1 cellular context compared by ENCODE assay signal in the genomic region with DNA sequence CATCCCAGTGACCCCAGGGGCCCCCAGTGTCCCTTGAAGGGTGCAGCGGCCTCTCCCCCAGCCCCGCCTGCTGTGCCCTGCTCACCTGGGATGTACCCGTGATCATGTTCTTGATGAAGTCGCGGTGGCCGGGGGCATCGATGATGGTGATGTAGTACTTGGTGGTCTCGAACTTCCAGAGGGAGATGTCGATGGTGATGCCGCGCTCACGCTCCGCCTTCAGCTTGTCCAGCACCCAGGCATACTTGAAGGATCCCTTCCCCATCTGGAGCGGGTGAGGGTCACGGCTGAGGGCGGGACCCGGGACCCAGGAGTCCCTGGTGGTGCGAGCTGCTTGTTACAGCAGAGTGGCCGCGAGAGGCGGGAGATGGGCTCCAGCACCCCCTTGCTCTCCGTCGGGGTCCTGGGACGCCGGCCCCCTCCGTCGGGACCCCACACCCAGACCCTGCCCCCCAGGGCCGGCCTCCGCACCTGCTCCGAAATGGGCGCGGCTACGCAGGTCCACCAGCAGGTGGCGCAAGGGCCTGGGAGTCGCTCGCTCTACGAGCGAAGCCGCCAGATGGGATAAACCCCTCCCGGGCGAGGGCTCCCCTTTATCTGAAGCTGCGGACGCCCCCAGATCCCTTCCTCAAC.
TF ChIP-seq lines count a peak whose summit lies in the region.

No MANE protein-coding gene starts in this region.

TF ChIP-seq in HepG2, 621 proteins besides CTCF, POLR2A, EP300 and RAD21 (continued from another document):
- TF ChIP-seq, protein P1, sequence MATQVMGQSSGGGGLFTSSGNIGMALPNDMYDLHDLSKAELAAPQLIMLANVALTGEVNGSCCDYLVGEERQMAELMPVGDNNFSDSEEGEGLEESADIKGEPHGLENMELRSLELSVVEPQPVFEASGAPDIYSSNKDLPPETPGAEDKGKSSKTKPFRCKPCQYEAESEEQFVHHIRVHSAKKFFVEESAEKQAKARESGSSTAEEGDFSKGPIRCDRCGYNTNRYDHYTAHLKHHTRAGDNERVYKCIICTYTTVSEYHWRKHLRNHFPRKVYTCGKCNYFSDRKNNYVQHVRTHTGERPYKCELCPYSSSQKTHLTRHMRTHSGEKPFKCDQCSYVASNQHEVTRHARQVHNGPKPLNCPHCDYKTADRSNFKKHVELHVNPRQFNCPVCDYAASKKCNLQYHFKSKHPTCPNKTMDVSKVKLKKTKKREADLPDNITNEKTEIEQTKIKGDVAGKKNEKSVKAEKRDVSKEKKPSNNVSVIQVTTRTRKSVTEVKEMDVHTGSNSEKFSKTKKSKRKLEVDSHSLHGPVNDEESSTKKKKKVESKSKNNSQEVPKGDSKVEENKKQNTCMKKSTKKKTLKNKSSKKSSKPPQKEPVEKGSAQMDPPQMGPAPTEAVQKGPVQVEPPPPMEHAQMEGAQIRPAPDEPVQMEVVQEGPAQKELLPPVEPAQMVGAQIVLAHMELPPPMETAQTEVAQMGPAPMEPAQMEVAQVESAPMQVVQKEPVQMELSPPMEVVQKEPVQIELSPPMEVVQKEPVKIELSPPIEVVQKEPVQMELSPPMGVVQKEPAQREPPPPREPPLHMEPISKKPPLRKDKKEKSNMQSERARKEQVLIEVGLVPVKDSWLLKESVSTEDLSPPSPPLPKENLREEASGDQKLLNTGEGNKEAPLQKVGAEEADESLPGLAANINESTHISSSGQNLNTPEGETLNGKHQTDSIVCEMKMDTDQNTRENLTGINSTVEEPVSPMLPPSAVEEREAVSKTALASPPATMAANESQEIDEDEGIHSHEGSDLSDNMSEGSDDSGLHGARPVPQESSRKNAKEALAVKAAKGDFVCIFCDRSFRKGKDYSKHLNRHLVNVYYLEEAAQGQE (IDR thresholded peaks at IDR 0.05; ENCODE audit: borderline replicate concordance in 1 of 2, low read depth in 1 of 2, low read length in 2 of 2), result no peak
- TF ChIP-seq, protein P2, sequence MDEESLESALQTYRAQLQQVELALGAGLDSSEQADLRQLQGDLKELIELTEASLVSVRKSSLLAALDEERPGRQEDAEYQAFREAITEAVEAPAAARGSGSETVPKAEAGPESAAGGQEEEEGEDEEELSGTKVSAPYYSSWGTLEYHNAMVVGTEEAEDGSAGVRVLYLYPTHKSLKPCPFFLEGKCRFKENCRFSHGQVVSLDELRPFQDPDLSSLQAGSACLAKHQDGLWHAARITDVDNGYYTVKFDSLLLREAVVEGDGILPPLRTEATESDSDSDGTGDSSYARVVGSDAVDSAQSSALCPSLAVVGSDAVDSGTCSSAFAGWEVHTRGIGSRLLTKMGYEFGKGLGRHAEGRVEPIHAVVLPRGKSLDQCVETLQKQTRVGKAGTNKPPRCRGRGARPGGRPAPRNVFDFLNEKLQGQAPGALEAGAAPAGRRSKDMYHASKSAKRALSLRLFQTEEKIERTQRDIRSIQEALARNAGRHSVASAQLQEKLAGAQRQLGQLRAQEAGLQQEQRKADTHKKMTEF (CRISPR knock-in tag; IDR thresholded peaks at IDR 0.05), result peak; percentile 38; the same call in 1 of the 2 replicates
- TF ChIP-seq ZNF768 (CRISPR knock-in tag; IDR thresholded peaks at IDR 0.05) (no peak), RFX1 (IDR thresholded peaks at IDR 0.05) (no peak), ZBTB7A (CRISPR knock-in tag; IDR thresholded peaks at IDR 0.05) (peak; percentile 55; the same call in 1 of the 2 replicates), SUZ12 (IDR thresholded peaks at IDR 0.05; ENCODE audit: low read depth, low read length) (no peak), HNRNPLL (IDR thresholded peaks at IDR 0.05; ENCODE audit: low read depth, low read length, poor library complexity, severe bottlenecking) (peak; percentile 70), MBNL3 (CRISPR knock-in tag; conservative IDR thresholded peaks at IDR 0.05) (no peak), RXRA (CRISPR knock-in tag; IDR thresholded peaks at IDR 0.05) (0 out of 2 replicates have a peak, but pooled peaks have one; percentile 22), AGO1 (IDR thresholded peaks at IDR 0.05; ENCODE audit: low read depth, low read length, poor library complexity, severe bottlenecking) (no peak), SRF (IDR thresholded peaks at IDR 0.05; ENCODE audit: low read depth, low read length) (no peak), NFIB (CRISPR knock-in tag; IDR thresholded peaks at IDR 0.05; ENCODE audit: borderline replicate concordance) (no peak), ZNF567 (CRISPR knock-in tag; IDR thresholded peaks at IDR 0.05; ENCODE audit: borderline replicate concordance) (no peak), KDM4B (CRISPR knock-in tag; IDR thresholded peaks at IDR 0.05) (0 out of 2 replicates have a peak, but pooled peaks have one; percentile 32), SNAI1 (CRISPR knock-in tag; IDR thresholded peaks at IDR 0.05; ENCODE audit: borderline replicate concordance) (no peak), ZFP41 (CRISPR knock-in tag; IDR thresholded peaks at IDR 0.05; ENCODE audit: borderline replicate concordance) (no peak), ZNF354B (CRISPR knock-in tag; IDR thresholded peaks at IDR 0.05) (no peak), IKZF1 (IDR thresholded peaks at IDR 0.05) (no peak), NFKB2 (CRISPR knock-in tag; IDR thresholded peaks at IDR 0.05; ENCODE audit: borderline replicate concordance) (no peak; the same call in 1 of the 2 replicates), ZNF350 (CRISPR knock-in tag; IDR thresholded peaks at IDR 0.05; ENCODE audit: borderline replicate concordance, low read depth) (0 out of 2 replicates have a peak, but pooled peaks have one; percentile 15), MYC (CRISPR knock-in tag; IDR thresholded peaks at IDR 0.05; ENCODE audit: borderline replicate concordance) (peak; percentile 27; the same call in 1 of the 2 replicates), ERF (CRISPR knock-in tag; IDR thresholded peaks at IDR 0.05) (no peak)
- TF ChIP-seq, protein P3, sequence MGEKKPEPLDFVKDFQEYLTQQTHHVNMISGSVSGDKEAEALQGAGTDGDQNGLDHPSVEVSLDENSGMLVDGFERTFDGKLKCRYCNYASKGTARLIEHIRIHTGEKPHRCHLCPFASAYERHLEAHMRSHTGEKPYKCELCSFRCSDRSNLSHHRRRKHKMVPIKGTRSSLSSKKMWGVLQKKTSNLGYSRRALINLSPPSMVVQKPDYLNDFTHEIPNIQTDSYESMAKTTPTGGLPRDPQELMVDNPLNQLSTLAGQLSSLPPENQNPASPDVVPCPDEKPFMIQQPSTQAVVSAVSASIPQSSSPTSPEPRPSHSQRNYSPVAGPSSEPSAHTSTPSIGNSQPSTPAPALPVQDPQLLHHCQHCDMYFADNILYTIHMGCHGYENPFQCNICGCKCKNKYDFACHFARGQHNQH (CRISPR knock-in tag; IDR thresholded peaks at IDR 0.05), result peak; percentile 51; the same call in 1 of the 2 replicates
- TF ChIP-seq, protein P4, sequence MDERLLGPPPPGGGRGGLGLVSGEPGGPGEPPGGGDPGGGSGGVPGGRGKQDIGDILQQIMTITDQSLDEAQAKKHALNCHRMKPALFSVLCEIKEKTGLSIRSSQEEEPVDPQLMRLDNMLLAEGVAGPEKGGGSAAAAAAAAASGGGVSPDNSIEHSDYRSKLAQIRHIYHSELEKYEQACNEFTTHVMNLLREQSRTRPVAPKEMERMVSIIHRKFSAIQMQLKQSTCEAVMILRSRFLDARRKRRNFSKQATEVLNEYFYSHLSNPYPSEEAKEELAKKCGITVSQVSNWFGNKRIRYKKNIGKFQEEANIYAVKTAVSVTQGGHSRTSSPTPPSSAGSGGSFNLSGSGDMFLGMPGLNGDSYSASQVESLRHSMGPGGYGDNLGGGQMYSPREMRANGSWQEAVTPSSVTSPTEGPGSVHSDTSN (CRISPR knock-in tag; IDR thresholded peaks at IDR 0.05), result no peak
- TF ChIP-seq, protein P5, sequence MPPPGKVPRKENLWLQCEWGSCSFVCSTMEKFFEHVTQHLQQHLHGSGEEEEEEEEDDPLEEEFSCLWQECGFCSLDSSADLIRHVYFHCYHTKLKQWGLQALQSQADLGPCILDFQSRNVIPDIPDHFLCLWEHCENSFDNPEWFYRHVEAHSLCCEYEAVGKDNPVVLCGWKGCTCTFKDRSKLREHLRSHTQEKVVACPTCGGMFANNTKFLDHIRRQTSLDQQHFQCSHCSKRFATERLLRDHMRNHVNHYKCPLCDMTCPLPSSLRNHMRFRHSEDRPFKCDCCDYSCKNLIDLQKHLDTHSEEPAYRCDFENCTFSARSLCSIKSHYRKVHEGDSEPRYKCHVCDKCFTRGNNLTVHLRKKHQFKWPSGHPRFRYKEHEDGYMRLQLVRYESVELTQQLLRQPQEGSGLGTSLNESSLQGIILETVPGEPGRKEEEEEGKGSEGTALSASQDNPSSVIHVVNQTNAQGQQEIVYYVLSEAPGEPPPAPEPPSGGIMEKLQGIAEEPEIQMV (CRISPR knock-in tag; IDR thresholded peaks at IDR 0.05; ENCODE audit: low read depth), result 0 out of 2 replicates have a peak, but pooled peaks have one; percentile 27
- TF ChIP-seq, protein P6, sequence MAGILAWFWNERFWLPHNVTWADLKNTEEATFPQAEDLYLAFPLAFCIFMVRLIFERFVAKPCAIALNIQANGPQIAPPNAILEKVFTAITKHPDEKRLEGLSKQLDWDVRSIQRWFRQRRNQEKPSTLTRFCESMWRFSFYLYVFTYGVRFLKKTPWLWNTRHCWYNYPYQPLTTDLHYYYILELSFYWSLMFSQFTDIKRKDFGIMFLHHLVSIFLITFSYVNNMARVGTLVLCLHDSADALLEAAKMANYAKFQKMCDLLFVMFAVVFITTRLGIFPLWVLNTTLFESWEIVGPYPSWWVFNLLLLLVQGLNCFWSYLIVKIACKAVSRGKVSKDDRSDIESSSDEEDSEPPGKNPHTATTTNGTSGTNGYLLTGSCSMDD (CRISPR knock-in tag; IDR thresholded peaks at IDR 0.05), result no peak
- TF ChIP-seq, protein P7, sequence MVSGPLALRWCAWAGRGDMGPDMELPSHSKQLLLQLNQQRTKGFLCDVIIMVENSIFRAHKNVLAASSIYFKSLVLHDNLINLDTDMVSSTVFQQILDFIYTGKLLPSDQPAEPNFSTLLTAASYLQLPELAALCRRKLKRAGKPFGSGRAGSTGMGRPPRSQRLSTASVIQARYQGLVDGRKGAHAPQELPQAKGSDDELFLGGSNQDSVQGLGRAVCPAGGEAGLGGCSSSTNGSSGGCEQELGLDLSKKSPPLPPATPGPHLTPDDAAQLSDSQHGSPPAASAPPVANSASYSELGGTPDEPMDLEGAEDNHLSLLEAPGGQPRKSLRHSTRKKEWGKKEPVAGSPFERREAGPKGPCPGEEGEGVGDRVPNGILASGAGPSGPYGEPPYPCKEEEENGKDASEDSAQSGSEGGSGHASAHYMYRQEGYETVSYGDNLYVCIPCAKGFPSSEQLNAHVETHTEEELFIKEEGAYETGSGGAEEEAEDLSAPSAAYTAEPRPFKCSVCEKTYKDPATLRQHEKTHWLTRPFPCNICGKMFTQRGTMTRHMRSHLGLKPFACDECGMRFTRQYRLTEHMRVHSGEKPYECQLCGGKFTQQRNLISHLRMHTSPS (CRISPR knock-in tag; IDR thresholded peaks at IDR 0.05; ENCODE audit: low read depth), result peak; percentile 20; the same call in 1 of the 2 replicates
- TF ChIP-seq, protein P8, sequence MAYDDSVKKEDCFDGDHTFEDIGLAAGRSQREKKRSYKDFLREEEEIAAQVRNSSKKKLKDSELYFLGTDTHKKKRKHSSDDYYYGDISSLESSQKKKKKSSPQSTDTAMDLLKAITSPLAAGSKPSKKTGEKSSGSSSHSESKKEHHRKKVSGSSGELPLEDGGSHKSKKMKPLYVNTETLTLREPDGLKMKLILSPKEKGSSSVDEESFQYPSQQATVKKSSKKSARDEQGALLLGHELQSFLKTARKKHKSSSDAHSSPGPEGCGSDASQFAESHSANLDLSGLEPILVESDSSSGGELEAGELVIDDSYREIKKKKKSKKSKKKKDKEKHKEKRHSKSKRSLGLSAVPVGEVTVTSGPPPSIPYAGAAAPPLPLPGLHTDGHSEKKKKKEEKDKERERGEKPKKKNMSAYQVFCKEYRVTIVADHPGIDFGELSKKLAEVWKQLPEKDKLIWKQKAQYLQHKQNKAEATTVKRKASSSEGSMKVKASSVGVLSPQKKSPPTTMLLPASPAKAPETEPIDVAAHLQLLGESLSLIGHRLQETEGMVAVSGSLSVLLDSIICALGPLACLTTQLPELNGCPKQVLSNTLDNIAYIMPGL (CRISPR knock-in tag; IDR thresholded peaks at IDR 0.05; ENCODE audit: borderline replicate concordance in 1 of 2, low read depth in 1 of 2), result peak; percentile 57 to 61; a peak in 3 of 4 replicates
